Comparison of ENCODE assay signal across 1 cellular context in genomic region chr1:41417335-41417682, GRCh38.
TF ChIP-seq lines count a peak whose summit lies in the region.

No MANE protein-coding gene starts in this region.

TF ChIP-seq in IMR-90, 13 proteins besides CTCF, POLR2A, EP300 and RAD21:
- TF ChIP-seq CEBPB (IDR thresholded peaks at IDR 0.05; ENCODE audit: low read depth, low read length) (no peak), NFE2L2 (IDR thresholded peaks at IDR 0.05; ENCODE audit: low read depth, low read length) (no peak), MAFK (IDR thresholded peaks at IDR 0.05; ENCODE audit: low read depth, low read length) (no peak), USF2 (IDR thresholded peaks at IDR 0.05; ENCODE audit: low read depth, low read length) (no peak), FOS (IDR thresholded peaks at IDR 0.05; ENCODE audit: low read depth, low read length) (no peak), CHD1 (IDR thresholded peaks at IDR 0.05; ENCODE audit: low read depth, low read length) (no peak), RFX5 (IDR thresholded peaks at IDR 0.05; ENCODE audit: low read depth, low read length) (no peak), RCOR1 (IDR thresholded peaks at IDR 0.05; ENCODE audit: insufficient replicate concordance, low read length) (no peak), BHLHE40 (IDR thresholded peaks at IDR 0.05; ENCODE audit: low read depth, low read length) (no peak), ELK1 (IDR thresholded peaks at IDR 0.05; ENCODE audit: borderline replicate concordance, low read depth, low read length) (no peak), MXI1 (IDR thresholded peaks at IDR 0.05; ENCODE audit: borderline replicate concordance, low read depth, low read length) (no peak), MAZ (IDR thresholded peaks at IDR 0.05; ENCODE audit: borderline replicate concordance, low read depth, low read length) (no peak), SMC3 (IDR thresholded peaks at IDR 0.05; ENCODE audit: low read depth, low read length) (no peak)
